18 cellular contexts compared by ENCODE assay signal in genomic region chr3:170247875-170248274, GRCh38. TPM values are rescaled to one million over a fixed set of nuclear protein-coding genes. Genes with fewer than 3 reads are reported as not detected.
DNase-seq lines count a peak whose midpoint lies in the region; ATAC-seq, FAIRE-seq and TF ChIP-seq lines count a peak whose summit lies in the region.
"Had no signal": no experiment of that assay in that cellular context is flagged by ENCODE, and none has a peak within 500 bp of the region (broad histone marks: within the 10 kb centered on the region; RNA-seq: fewer than 3 reads in every experiment).

No MANE protein-coding gene starts in this region.

- no peaks in the 10 kb centered on the region for H3K27me3 ChIP-seq in OCI-LY3 (ENCODE audit: low read depth, low read length)

- no peaks in the 10 kb centered on the region for H3K9me3 ChIP-seq in OCI-LY3 (ENCODE audit: insufficient read depth, low read length)

- DNase-seq in GM12892 (ENCODE audit: insufficient read length) (no peak), GM20000 (ENCODE audit: low spot score) (peak; percentile 16), middle frontal gyrus (ENCODE audit: extremely low spot score, low spot score) (no peak), hippocampal formation (lab: John Stamatoyannopoulos, UW) (no peak), T1000 (lab: John Stamatoyannopoulos, UW) (no peak)
- DNase-seq: CD4-positive, alpha-beta memory T cell; DND-41; GM23248; immature natural killer cell; Karpas-422; naive thymus-derived CD4-positive, alpha-beta T cell; NCI-H1105; NCI-H774; stimulated activated naive CD8-positive, alpha-beta T cell treated with anti-CD3 and anti-CD28 coated beads, Interleukin-15, amount 100 ng/mL, for 72 hours had no signal

- TF ChIP-seq POLR2A in GM12892 (IDR thresholded peaks at IDR 0.05; ENCODE audit: low read depth, low read length) = no peak

- H3K4me3 ChIP-seq in OCI-LY3 (ENCODE audit: low read length) = peak overlapping the region; percentile 69
- H3K4me3 ChIP-seq: GM23248 had no signal

- peaks cover 43% of the 10 kb centered on the region for H3K4me1 ChIP-seq in OCI-LY3 (ENCODE audit: low read length)

- TF ChIP-seq CTCF in GM20000 (IDR thresholded peaks at IDR 0.05; ENCODE audit: extremely low read depth, missing control alignments) = no peak
- TF ChIP-seq CTCF in OCI-LY3 (IDR thresholded peaks at IDR 0.05; ENCODE audit: low read depth, low read length) = no peak

- no peaks in the 10 kb centered on the region for H3K36me3 ChIP-seq in OCI-LY3 (replicated peaks; ENCODE audit: low read depth, low read length)

- H2AFZ ChIP-seq in OCI-LY3 (ENCODE audit: low read depth, low read length) = no peak overlapping the region
- H2AFZ ChIP-seq: GM23248 had no signal

- peak overlapping the region; percentile 89 for H3K27ac ChIP-seq in OCI-LY3 (ENCODE audit: low read length)
- H3K27ac ChIP-seq: GM23248 had no signal

- peak; percentile 61 for FAIRE-seq in GM12892 (lab: Jason Lieb, UNC)
- FAIRE-seq: urothelium cell line had no signal

- no peaks in the 10 kb centered on the region for H4K20me1 ChIP-seq in OCI-LY3 (ENCODE audit: insufficient read depth, low read length)

- H3K9ac ChIP-seq in OCI-LY3 (ENCODE audit: low read length) = peak overlapping the region; percentile 61; the same call in 1 of the 2 replicates
- H3K9ac ChIP-seq: GM23248 had no signal

- H3K79me2 ChIP-seq in OCI-LY3 (ENCODE audit: low read length) = no peaks in the 10 kb centered on the region

- H3K4me2 ChIP-seq in OCI-LY3 (ENCODE audit: low read length) = peak overlapping the region; percentile 87

- ATAC-seq in HG02852 (IDR thresholded peaks at IDR 0.05; ENCODE audit: unreplicated experiment) (peak; percentile 20), HG02798 (IDR thresholded peaks at IDR 0.05; ENCODE audit: poor library complexity, unreplicated experiment) (no peak)
- ATAC-seq: naive thymus-derived CD4-positive, alpha-beta T cell; stimulated activated naive CD8-positive, alpha-beta T cell treated with anti-CD3 and anti-CD28 coated beads, Interleukin-15, amount 100 ng/mL, for 72 hours had no signal

RNA-seq across cellular contexts. Expression of gene PRKCI, which starts 25.7 kb away (rescaled TPM):
- polyA plus RNA-seq in GM12892 (2012; ENCODE audit: missing spikeins) = 4.5 TPM
